8 cellular contexts compared by ENCODE assay signal in genomic region chr11:92225563-92226308, GRCh38. TPM values are rescaled to one million over a fixed set of nuclear protein-coding genes. Genes with fewer than 3 reads are reported as not detected.
A peak's percentile ranks its signal among the peaks of the same experiment; 100 is the strongest.
DNase-seq lines count a peak whose midpoint lies in the region; ATAC-seq and TF ChIP-seq lines count a peak whose summit lies in the region.

No MANE protein-coding gene starts in this region.

- no peak overlapping the region for H3K56ac ChIP-seq in H9 (ENCODE audit: insufficient read length, low read depth, low read length)

- no peak overlapping the region for H4K5ac ChIP-seq in H9 (ENCODE audit: insufficient read length, low read depth, low read length)

- no peak overlapping the region for H2BK120ac ChIP-seq in H9 (ENCODE audit: low read depth, low read length, poor library complexity, severe bottlenecking)

- CTCF ChIA-PET in CD8-positive, alpha-beta T cell (lab: Charles Lee): no interaction called here

- peaks cover 24% of the 10 kb centered on the region for H3K79me2 ChIP-seq in H9 (ENCODE audit: insufficient read depth, low read length)

- H4K20me1 ChIP-seq in H9 (ENCODE audit: control insufficient read depth, insufficient read depth, insufficient read length): no peaks in the 10 kb centered on the region

- no peaks in the 10 kb centered on the region for H3K27me3 ChIP-seq in H9 (ENCODE audit: insufficient read depth, low read length)
- peaks cover 29 to 65% (median 55%) of the 10 kb centered on the region in 3 donors for H3K27me3 ChIP-seq in skeletal muscle tissue (ENCODE audit: control insufficient read depth in 3 of 3, insufficient read depth in 3 of 3, low read length in 3 of 3)
- no peaks in the 10 kb centered on the region for H3K27me3 ChIP-seq in CD8-positive, alpha-beta T cell (ENCODE audit: insufficient read depth, low read length)
- peaks cover 55% of the 10 kb centered on the region for H3K27me3 ChIP-seq in MG63

- no peak overlapping the region for H3K4ac ChIP-seq in H9 (ENCODE audit: low read depth, low read length)

- H3K23ac ChIP-seq in H9 (ENCODE audit: insufficient read length, low read depth, low read length): no peak overlapping the region

- H3K4me3 Mint-ChIP-seq in H9: peak overlapping the region; percentile 75 to 93
- H3K4me3 Mint-ChIP-seq in CD8-positive, alpha-beta T cell: no peak overlapping the region

- POLR2A ChIA-PET in CD8-positive, alpha-beta T cell (lab: Charles Lee): no interaction called here

- H3K9me3 ChIP-seq in H9 (ENCODE audit: control insufficient read depth, low read depth, low read length) (no peaks in the 10 kb centered on the region), skeletal muscle tissue (ENCODE audit: control insufficient read depth in 3 of 3, low read length in 3 of 3) (no peaks in the 10 kb centered on the region), MG63 (no peaks in the 10 kb centered on the region)
- H3K9me3 ChIP-seq in CD8-positive, alpha-beta T cell (ENCODE audit: low read length): no peaks in the 10 kb centered on the region

- H2BK20ac ChIP-seq in H9 (ENCODE audit: low read depth, low read length, poor library complexity, severe bottlenecking): no peak overlapping the region

- H2BK15ac ChIP-seq in H9 (ENCODE audit: low read depth, low read length): no peak overlapping the region

- TF ChIP-seq CTCF in H9 (conservative IDR thresholded peaks at IDR 0.05): no peak
- no peak for TF ChIP-seq CTCF in CD8-positive, alpha-beta T cell (IDR thresholded peaks at IDR 0.05)

- H3K4me2 ChIP-seq in H9 (ENCODE audit: insufficient read depth, insufficient read length, low read length): peak overlapping the region; percentile 96

- H2AFZ ChIP-seq in H9 (ENCODE audit: low read length): no peak overlapping the region

- H3K9ac ChIP-seq in H9 (ENCODE audit: extremely low read depth, insufficient read length, low read length) (peak overlapping the region; percentile 3), skeletal muscle tissue (ENCODE audit: low read depth in 1 of 3, low read length in 3 of 3) (no peak overlapping the region)

- peaks cover 36% of the 10 kb centered on the region for H3K23me2 ChIP-seq in H9 (ENCODE audit: insufficient read length, low read depth, low read length, poor library complexity, severe bottlenecking)

- peaks cover 15% of the 10 kb centered on the region for H3K4me1 ChIP-seq in H9 (ENCODE audit: insufficient read depth, low read length)
- peaks cover 14 to 25% (median 21%) of the 10 kb centered on the region in 3 donors for H3K4me1 ChIP-seq in skeletal muscle tissue (ENCODE audit: control insufficient read depth in 3 of 3, insufficient read depth in 3 of 3, low read length in 3 of 3)
- H3K4me1 ChIP-seq in CD8-positive, alpha-beta T cell (ENCODE audit: insufficient read depth, low read length): no peaks in the 10 kb centered on the region

- peaks cover 51 to 56% of the 10 kb centered on the region in 2 experiments for H3K4me1 Mint-ChIP-seq in H9
- no peaks in the 10 kb centered on the region for H3K4me1 Mint-ChIP-seq in CD8-positive, alpha-beta T cell (ENCODE audit: low read depth)

- peak; percentile 64 for DNase-seq in H9
- DNase-seq in NCI-H1048 (lab: John Stamatoyannopoulos, UW): no peak
- no peak for DNase-seq in CD8-positive, alpha-beta T cell
- no peak for DNase-seq in SW480 (ENCODE audit: low spot score)
- DNase-seq in MG63: no peak

- H3K27me3 Mint-ChIP-seq in H9 (ENCODE audit: low read depth): peaks cover 66% of the 10 kb centered on the region
- H3K27me3 Mint-ChIP-seq in CD8-positive, alpha-beta T cell (ENCODE audit: low read depth): peaks cover 40% of the 10 kb centered on the region

- intact Hi-C loops in CD8-positive, alpha-beta T cell (cut with DNase I, micrococcal nuclease): no loop called here

- H3K4me3 ChIP-seq in iPS-11a (ENCODE audit: low read depth, low read length): peak overlapping the region; percentile 83
- peak overlapping the region; percentile 51 to 65 (median 55) for H3K4me3 ChIP-seq in skeletal muscle tissue (ENCODE audit: low read length in 3 of 3)
- no peak overlapping the region for H3K4me3 ChIP-seq in CD8-positive, alpha-beta T cell (ENCODE audit: low read depth, low read length)
- no peak overlapping the region for H3K4me3 ChIP-seq in MG63

- H4K8ac ChIP-seq in H9 (replicated peaks; ENCODE audit: insufficient read length, low read depth, low read length): no peak overlapping the region

- no peak overlapping the region for H2BK12ac ChIP-seq in H9 (ENCODE audit: insufficient read length, low read depth, low read length)

- no CpG with 5 or more reads among the region's 53 CpGs for WGBS in H9 (ENCODE audit: extremely low coverage, insufficient read length, low lambda C conversion rate)

- H3T11ph ChIP-seq in H9 (ENCODE audit: low read length): no peak overlapping the region

- H3K36me3 Mint-ChIP-seq in H9 (ENCODE audit: insufficient read depth in 1 of 3, low read depth in 3 of 3): peaks cover 1 to 7% (median 1%) of the 10 kb centered on the region in 3 experiments
- no peaks in the 10 kb centered on the region for H3K36me3 Mint-ChIP-seq in CD8-positive, alpha-beta T cell

- H3K14ac ChIP-seq in H9 (ENCODE audit: insufficient read depth, low read length): no peak overlapping the region

- ATAC-seq in SK-N-SH treated with all-trans-retinoic acid at 6 μM for 48 hours: peak; percentile 45
- no peak for ATAC-seq in CD8-positive, alpha-beta T cell

- H3K27ac ChIP-seq in H9 (ENCODE audit: insufficient read length, low read depth, low read length) (no peak overlapping the region), skeletal muscle tissue (ENCODE audit: low read depth, low read length) (no peak overlapping the region)
- H3K27ac ChIP-seq in CD8-positive, alpha-beta T cell (ENCODE audit: low read depth, low read length): no peak overlapping the region

- no peak overlapping the region for H4K91ac ChIP-seq in H9 (ENCODE audit: insufficient read length, low read depth, low read length)

- H3K27ac Mint-ChIP-seq in H9: peak overlapping the region in 2 of 3 experiments; percentile 33 to 68; a peak in 3 of 7 replicates
- H3K27ac Mint-ChIP-seq in CD8-positive, alpha-beta T cell: no peak overlapping the region

- H3K79me1 ChIP-seq in H9 (ENCODE audit: insufficient read depth, low read depth, low read length, poor library complexity, severe bottlenecking): no peaks in the 10 kb centered on the region

- no peak overlapping the region for H2BK5ac ChIP-seq in H9 (ENCODE audit: insufficient read length, low read length)

- H3K36me3 ChIP-seq in skeletal muscle tissue (ENCODE audit: control insufficient read depth in 3 of 3, insufficient read depth in 3 of 3, low read length in 3 of 3) (no peaks in the 10 kb centered on the region), MG63 (no peaks in the 10 kb centered on the region)
- H3K36me3 ChIP-seq in CD8-positive, alpha-beta T cell (ENCODE audit: insufficient read depth, low read length): no peaks in the 10 kb centered on the region

- H2AK5ac ChIP-seq in H9 (ENCODE audit: insufficient read length, low read length): no peak overlapping the region

- peaks cover 6 to 9% of the 10 kb centered on the region in 2 experiments for H3K9me3 Mint-ChIP-seq in H9
- H3K9me3 Mint-ChIP-seq in CD8-positive, alpha-beta T cell: no peaks in the 10 kb centered on the region

- no peak overlapping the region for H3K18ac ChIP-seq in H9 (ENCODE audit: insufficient read length, low read depth, low read length)

TF ChIP-seq in SK-N-SH treated with all-trans-retinoic acid at 6 μM for 48 hours, 23 proteins besides CTCF, POLR2A, EP300 and RAD21 (continues in another document):
- no peak for TF ChIP-seq ZC3H10 (CRISPR knock-in tag; IDR thresholded peaks at IDR 0.05)
- no peak for TF ChIP-seq ZFP3 (CRISPR knock-in tag; IDR thresholded peaks at IDR 0.05)
- TF ChIP-seq OSR1 (CRISPR knock-in tag; IDR thresholded peaks at IDR 0.05): no peak
- no peak for TF ChIP-seq CSDC2 (CRISPR knock-in tag; IDR thresholded peaks at IDR 0.05)
- TF ChIP-seq ISL1 (CRISPR knock-in tag; IDR thresholded peaks at IDR 0.05): no peak
- TF ChIP-seq TOX (CRISPR knock-in tag; IDR thresholded peaks at IDR 0.05; ENCODE audit: borderline replicate concordance): no peak
- no peak for TF ChIP-seq PATZ1 (CRISPR knock-in tag; IDR thresholded peaks at IDR 0.05; ENCODE audit: borderline replicate concordance)
- TF ChIP-seq ZNF565 (CRISPR knock-in tag; conservative IDR thresholded peaks at IDR 0.05; ENCODE audit: low read depth): no peak
- no peak for TF ChIP-seq ZNF8 (CRISPR knock-in tag; IDR thresholded peaks at IDR 0.05)
- no peak for TF ChIP-seq CSRNP3 (CRISPR knock-in tag; IDR thresholded peaks at IDR 0.05)
- TF ChIP-seq ARNTL (CRISPR knock-in tag; IDR thresholded peaks at IDR 0.05; ENCODE audit: borderline replicate concordance, low read depth): no peak
- TF ChIP-seq SNAI2 (CRISPR knock-in tag; IDR thresholded peaks at IDR 0.05): no peak

RNA-seq across cellular contexts. Expression of gene FAT3, which starts 1.1 kb away (rescaled TPM):
- 16.3 and 19.1 TPM in 2 replicates for total RNA-seq in H9 (2021)
- 13.6 TPM for total RNA-seq in skeletal muscle tissue
- not detected for total RNA-seq in CD8-positive, alpha-beta T cell
- total RNA-seq in MG63 (2014; rRNA removed; shearing (Covaris generic); ENCODE audit: low replicate concordance): not detected in 2 replicates

Comparison
In these comparisons a context has a peak if more than half of its experiments do, and no peak if none do; other contexts are left out.
1. H3K4me3 ChIP-seq: peak in iPS-11a (single experiment) and skeletal muscle tissue (3 of 3); none in CD8-positive, alpha-beta T cell (single experiment) and MG63 (single experiment).
2. RNA of gene FAT3, which starts 1.1 kb away (total RNA-seq): 16.3 to 19.1 TPM in H9 and 13.6 TPM in skeletal muscle tissue (single experiment); not detected in CD8-positive, alpha-beta T cell and not detected in MG63; every median in the first group is over 10 times any median in the second.